ENCODE assay signal across 9 cellular contexts in genomic region chr11:66607126-66607834, GRCh38. TPM values are rescaled to one million over a fixed set of nuclear protein-coding genes. Genes with fewer than 3 reads are reported as not detected.
A peak's percentile ranks its signal among the peaks of the same experiment; 100 is the strongest.
DNase-seq lines count a peak whose midpoint lies in the region; ATAC-seq and TF ChIP-seq lines count a peak whose summit lies in the region.
"Had no signal": no experiment of that assay in that cellular context is flagged by ENCODE, and none has a peak within 500 bp of the region (broad histone marks: within the 10 kb centered on the region; RNA-seq: fewer than 3 reads in every experiment).

No MANE protein-coding gene starts in this region.

- H3K4me1 Mint-ChIP-seq in neural crest cell (no peaks in the 10 kb centered on the region), Caco-2 (ENCODE audit: low read depth, unreplicated experiment) (no peaks in the 10 kb centered on the region)
- peaks cover 3 to 14% of the 10 kb centered on the region in 2 donors for H3K4me1 Mint-ChIP-seq in natural killer cell treated with Interleukin-12 subunit alpha and Interleukin-12 subunit beta and Interleukin-15 and Interleukin-18, amount 100 ng/mL, for 72 hours (ENCODE audit: low read depth in 2 of 2)

- H3K9me3 Mint-ChIP-seq in neural crest cell (no peaks in the 10 kb centered on the region), Caco-2 (ENCODE audit: unreplicated experiment) (no peaks in the 10 kb centered on the region)
- no peaks in the 10 kb centered on the region for H3K9me3 Mint-ChIP-seq in natural killer cell treated with Interleukin-12 subunit alpha and Interleukin-12 subunit beta and Interleukin-15 and Interleukin-18, amount 100 ng/mL, for 72 hours

- H3K36me3 ChIP-seq in esophagus squamous epithelium (peaks cover 0 to 44% (median 6%) of the 10 kb centered on the region in 3 donors), Caco-2 (ENCODE audit: control insufficient read depth, insufficient read depth, low read length) (0 out of 2 replicates have a peak, but pooled peaks cover 1% of the 10 kb centered on the region)

- H3K27ac Mint-ChIP-seq in neural crest cell (ENCODE audit: unreplicated experiment) (peak overlapping the region; percentile 67), Caco-2 (ENCODE audit: unreplicated experiment) (no peak overlapping the region)
- H3K27ac Mint-ChIP-seq in natural killer cell treated with Interleukin-12 subunit alpha and Interleukin-12 subunit beta and Interleukin-15 and Interleukin-18, amount 100 ng/mL, for 72 hours: peak overlapping the region in 1 of 2 donors; percentile 39

- peaks cover 4 to 23% (median 17%) of the 10 kb centered on the region in 3 donors for H3K4me1 ChIP-seq in esophagus squamous epithelium
- no peaks in the 10 kb centered on the region for H3K4me1 ChIP-seq in Caco-2

- H3K27me3 Mint-ChIP-seq in neural crest cell (ENCODE audit: low read depth) (no peaks in the 10 kb centered on the region), Caco-2 (ENCODE audit: insufficient read depth, unreplicated experiment) (no peaks in the 10 kb centered on the region)
- no peaks in the 10 kb centered on the region for H3K27me3 Mint-ChIP-seq in natural killer cell treated with Interleukin-12 subunit alpha and Interleukin-12 subunit beta and Interleukin-15 and Interleukin-18, amount 100 ng/mL, for 72 hours

- TF ChIP-seq CTCF in AG09309 (IDR thresholded peaks at IDR 0.05; ENCODE audit: control insufficient read depth, insufficient read depth, low read depth, low read length, missing control alignments): no peak
- no peak for TF ChIP-seq CTCF in esophagus squamous epithelium (IDR thresholded peaks at IDR 0.05)
- no peak for TF ChIP-seq CTCF in neural crest cell (conservative IDR thresholded peaks at IDR 0.05)
- TF ChIP-seq CTCF in Caco-2 (IDR thresholded peaks at IDR 0.05; ENCODE audit: insufficient read depth in 1 of 2, low read depth in 1 of 2, low read length in 1 of 2, severe bottlenecking in 1 of 2, unreplicated experiment in 1 of 2): no peak

- H3K27me3 ChIP-seq in esophagus squamous epithelium (no peaks in the 10 kb centered on the region), Caco-2 (replicated peaks; ENCODE audit: control insufficient read depth, insufficient read depth, low read length) (no peaks in the 10 kb centered on the region)

- DNase-seq in AG09309 (ENCODE audit: low read depth) (peak; percentile 44), NCI-H446 (lab: John Stamatoyannopoulos, UW) (peak; percentile 96 to 97), esophagus squamous epithelium (lab: John Stamatoyannopoulos, UW) (no peak), neural crest cell (ENCODE audit: low read depth, low spot score) (no peak), Caco-2 (no peak), NAMALWA (ENCODE audit: low spot score) (no peak)
- DNase-seq in natural killer cell treated with Interleukin-12 subunit alpha and Interleukin-12 subunit beta and Interleukin-15 and Interleukin-18, amount 100 ng/mL, for 72 hours (ENCODE audit: low spot score): no peak
- no peak for DNase-seq in activated T-cell treated with anti-CD3 and anti-CD28 coated beads, Interleukin-2, amount 50 U/mL, for 48 hours

- CTCF ChIA-PET in Caco-2 (lab: Charles Lee): interaction anchor here (1.0 to 1.7 kb wide), 2 partner anchors 9 to 15 kb away, joined by 4 to 6 read pairs; partner anchors contain the start of genes CCDC87, CCS and RBM14

- H3K36me3 Mint-ChIP-seq in neural crest cell (ENCODE audit: low read depth) (peaks cover 2% of the 10 kb centered on the region), Caco-2 (ENCODE audit: insufficient read depth, unreplicated experiment) (peaks cover 14% of the 10 kb centered on the region)
- H3K36me3 Mint-ChIP-seq in natural killer cell treated with Interleukin-12 subunit alpha and Interleukin-12 subunit beta and Interleukin-15 and Interleukin-18, amount 100 ng/mL, for 72 hours: no peaks in the 10 kb centered on the region

- peak overlapping the region; percentile 52 to 85 (median 78) for H3K27ac ChIP-seq in esophagus squamous epithelium
- H3K27ac ChIP-seq: SK-N-MC had no signal

- no peak overlapping the region for H3K4me3 Mint-ChIP-seq in neural crest cell
- H3K4me3 Mint-ChIP-seq in Caco-2 (ENCODE audit: unreplicated experiment): no peak overlapping the region
- H3K4me3 Mint-ChIP-seq in natural killer cell treated with Interleukin-12 subunit alpha and Interleukin-12 subunit beta and Interleukin-15 and Interleukin-18, amount 100 ng/mL, for 72 hours: no peak overlapping the region

- no peak overlapping the region for H3K4me3 ChIP-seq in AG09309 (ENCODE audit: control insufficient read depth, low read depth, low read length)
- no peak overlapping the region for H3K4me3 ChIP-seq in esophagus squamous epithelium
- no peak overlapping the region for H3K4me3 ChIP-seq in Caco-2 (ENCODE audit: low read depth, low read length)
- H3K4me3 ChIP-seq: SK-N-MC had no signal

- ATAC-seq in natural killer cell treated with Interleukin-12 subunit alpha and Interleukin-12 subunit beta and Interleukin-15 and Interleukin-18, amount 100 ng/mL, for 72 hours: no peak

- POLR2A ChIA-PET in Caco-2 (lab: Charles Lee): interaction anchor here (0.7 kb wide), 1 partner anchor 72 kb away, joined by 3 read pairs; no protein-coding TSS in a partner anchor

- no peak for TF ChIP-seq POLR2A in esophagus squamous epithelium (IDR thresholded peaks at IDR 0.05)

- no TSS peak for BruUV-seq in Caco-2 (replicated peaks; lab: Mats Ljungman, UMichigan)

- WGBS in esophagus squamous epithelium, 2 donors: 28 to 37% methylated on average over 7 to 8 of the region's 8 CpGs

- no peaks in the 10 kb centered on the region for H3K9me3 ChIP-seq in esophagus squamous epithelium
- no peaks in the 10 kb centered on the region for H3K9me3 ChIP-seq in Caco-2

- intact Hi-C loops in esophagus squamous epithelium (cut with DNase I): no loop called here
- intact Hi-C loops in Caco-2 (cut with micrococcal nuclease; ENCODE audit: unreplicated experiment): no loop called here

RNA-seq across cellular contexts. Expression of gene RBM14, which starts 9.2 kb away (rescaled TPM):
- total RNA-seq in esophagus squamous epithelium (10 to 100 TPM; 37.0 to 61.5 (median 38.0) TPM), neural crest cell (157 and 160 TPM in 2 replicates), Caco-2 (2022) (160 and 173 TPM in 2 replicates)
- total RNA-seq in natural killer cell treated with Interleukin-12 subunit alpha and Interleukin-12 subunit beta and Interleukin-15 and Interleukin-18, amount 100 ng/mL, for 72 hours: 100 to 1,000 TPM; 122 to 201 TPM

RNA-seq across cellular contexts. Expression of gene CCS, which starts 14.3 kb away (rescaled TPM):
- 10 to 100 TPM; 12.7 to 27.5 (median 21.2) TPM for total RNA-seq in esophagus squamous epithelium
- 47.2 and 49.8 TPM in 2 replicates for total RNA-seq in neural crest cell
- total RNA-seq in Caco-2 (2022): 52.9 and 54.0 TPM in 2 replicates
- total RNA-seq in natural killer cell treated with Interleukin-12 subunit alpha and Interleukin-12 subunit beta and Interleukin-15 and Interleukin-18, amount 100 ng/mL, for 72 hours: 10 to 100 TPM; 29.0 to 31.0 TPM

RNA-seq across cellular contexts. Expression of gene CCDC87, which starts 14.4 kb away (rescaled TPM):
- total RNA-seq in esophagus squamous epithelium (under 1 TPM; 0.09 to 0.40 (median 0.21) TPM), neural crest cell (0.93 and 1.1 TPM in 2 replicates), Caco-2 (2022) (1.0 TPM in 2 replicates)
- total RNA-seq in natural killer cell treated with Interleukin-12 subunit alpha and Interleukin-12 subunit beta and Interleukin-15 and Interleukin-18, amount 100 ng/mL, for 72 hours: not detected

RNA-seq across cellular contexts. Expression of gene RBM4, which starts 31.2 kb away (rescaled TPM):
- 10 to 100 TPM; 68.6 to 89.6 (median 80.3) TPM for total RNA-seq in esophagus squamous epithelium
- 268 and 269 TPM in 2 replicates for total RNA-seq in neural crest cell
- 257 and 273 TPM in 2 replicates for total RNA-seq in Caco-2 (2022)
- 100 to 1,000 TPM; 142 to 162 TPM for total RNA-seq in natural killer cell treated with Interleukin-12 subunit alpha and Interleukin-12 subunit beta and Interleukin-15 and Interleukin-18, amount 100 ng/mL, for 72 hours

RNA-seq across cellular contexts. Expression of gene CTSF, which starts 38.9 kb away (rescaled TPM):
- total RNA-seq in esophagus squamous epithelium (10 to 100 TPM in 2 of 4 donors, 1 to 10 TPM in 2; 3.3 to 47.3 (median 13.0) TPM), neural crest cell (not detected in 2 replicates), Caco-2 (2022) (not detected in 2 replicates)
- total RNA-seq in natural killer cell treated with Interleukin-12 subunit alpha and Interleukin-12 subunit beta and Interleukin-15 and Interleukin-18, amount 100 ng/mL, for 72 hours: 1 to 10 TPM; 2.7 to 3.8 TPM

Comparison
In these comparisons a context has a peak if more than half of its experiments do, and no peak if none do; other contexts are left out.
1. DNase-seq: peak in AG09309 (single experiment) and NCI-H446 (2 of 2); none in esophagus squamous epithelium (single experiment), neural crest cell (single experiment), Caco-2 (0 of 2), NAMALWA (single experiment), natural killer cell treated with Interleukin-12 subunit alpha and Interleukin-12 subunit beta and Interleukin-15 and Interleukin-18, amount 100 ng/mL, for 72 hours (single experiment) and activated T-cell treated with anti-CD3 and anti-CD28 coated beads, Interleukin-2, amount 50 U/mL, for 48 hours (0 of 2).